Comparison of ENCODE assay signal across 10 cellular contexts in the genomic region with DNA sequence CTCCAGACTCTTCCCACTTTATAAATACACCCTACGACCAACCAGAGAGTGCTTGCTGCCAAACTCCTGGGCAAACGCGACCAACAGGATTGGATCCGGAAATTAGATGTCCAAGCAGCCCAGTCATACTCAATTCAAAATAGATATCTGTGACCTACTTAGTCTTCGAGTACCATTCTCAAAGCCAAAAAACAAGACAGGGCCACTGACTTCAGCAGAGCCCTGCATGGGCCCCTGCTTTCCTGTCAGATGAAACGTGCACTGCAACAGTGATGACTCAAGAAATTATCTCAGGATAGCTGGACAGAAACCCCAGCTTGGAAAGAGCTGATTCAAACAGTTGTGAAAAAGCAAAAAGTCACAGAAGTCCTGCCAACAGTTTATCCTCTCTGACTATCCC. TPM values are rescaled to one million over a fixed set of nuclear protein-coding genes. Genes with fewer than 3 reads are reported as not detected.
DNase-seq lines count a peak whose midpoint lies in the region; ATAC-seq and TF ChIP-seq lines count a peak whose summit lies in the region.
"Had no signal": no experiment of that assay in that cellular context is flagged by ENCODE, and none has a peak within 500 bp of the region (broad histone marks: within the 10 kb centered on the region; RNA-seq: fewer than 3 reads in every experiment).

No MANE protein-coding gene starts in this region.

- no TSS peak for BruUV-seq in PC-3 (replicated peaks; lab: Mats Ljungman, UMichigan)

- H3K4me3 Mint-ChIP-seq in CD4-positive, alpha-beta memory T cell, result peak overlapping the region in 7 of 8 donors; percentile 21 to 70 (median 58)
- H3K4me3 Mint-ChIP-seq in T-helper 2 cell treated with Interferon-gamma antibody and Interleukin-4, amounts not matched to agents 5 μg/mL and 100 μg/mL, for 36 hours, result peak overlapping the region; percentile 22
- H3K4me3 Mint-ChIP-seq: neural crest cell had no signal

- POLR2A ChIA-PET in CD4-positive, alpha-beta memory T cell (lab: Charles Lee; ENCODE audit: partially characterized antibody), result interaction anchor here (2.9 kb wide), 1 partner anchor 17 kb away, joined by 17 read pairs; a partner anchor contains a TSS
- POLR2A ChIA-PET in PC-3 (lab: Charles Lee; ENCODE audit: unreplicated experiment), result no interaction called here

- no peaks in the 10 kb centered on the region for H3K36me3 Mint-ChIP-seq in CD4-positive, alpha-beta memory T cell
- H3K36me3 Mint-ChIP-seq in T-helper 2 cell treated with Interferon-gamma antibody and Interleukin-4, amounts not matched to agents 5 μg/mL and 100 μg/mL, for 36 hours (ENCODE audit: low read depth), result peaks cover 22% of the 10 kb centered on the region

- H3K27me3 ChIP-seq in CD4-positive, alpha-beta memory T cell (ENCODE audit: insufficient read depth, low read length), result no peaks in the 10 kb centered on the region
- no peaks in the 10 kb centered on the region for H3K27me3 ChIP-seq in left ventricle myocardium inferior (ENCODE audit: low read depth)
- no peaks in the 10 kb centered on the region for H3K27me3 ChIP-seq in PC-3 (ENCODE audit: low read length)

- no peak overlapping the region for H3K4me2 ChIP-seq in PC-3 (ENCODE audit: low read length)

- H3K79me2 ChIP-seq in PC-3 (ENCODE audit: low read length), result no peaks in the 10 kb centered on the region

- H3K4me1 ChIP-seq in CD4-positive, alpha-beta memory T cell (ENCODE audit: insufficient read depth, low read length), result peaks cover 78% of the 10 kb centered on the region
- H3K4me1 ChIP-seq in left ventricle myocardium inferior (peaks cover 85% of the 10 kb centered on the region), PC-3 (ENCODE audit: insufficient read depth, low read length) (peaks cover 17% of the 10 kb centered on the region)

- no peaks in the 10 kb centered on the region for H3K9me2 ChIP-seq in PC-3 (replicated peaks; ENCODE audit: low read length)

- peak; percentile 17 for ATAC-seq in GM21723 (IDR thresholded peaks at IDR 0.05; ENCODE audit: unreplicated experiment)
- no peak for ATAC-seq in PC-3

- no peak overlapping the region for H3K9ac ChIP-seq in PC-3 (ENCODE audit: low read length)

- no peaks in the 10 kb centered on the region for H3K9me3 Mint-ChIP-seq in CD4-positive, alpha-beta memory T cell
- H3K9me3 Mint-ChIP-seq in T-helper 2 cell treated with Interferon-gamma antibody and Interleukin-4, amounts not matched to agents 5 μg/mL and 100 μg/mL, for 36 hours, result no peaks in the 10 kb centered on the region
- H3K9me3 Mint-ChIP-seq: neural crest cell had no signal

- peak overlapping the region; percentile 63 to 90 (median 83) for H3K27ac Mint-ChIP-seq in CD4-positive, alpha-beta memory T cell
- H3K27ac Mint-ChIP-seq in T-helper 2 cell treated with Interferon-gamma antibody and Interleukin-4, amounts not matched to agents 5 μg/mL and 100 μg/mL, for 36 hours, result peak overlapping the region; percentile 68

- TF ChIP-seq CTCF in left ventricle myocardium inferior (IDR thresholded peaks at IDR 0.05; ENCODE audit: borderline replicate concordance), result no peak
- TF ChIP-seq CTCF in PC-3 (conservative IDR thresholded peaks at IDR 0.05; ENCODE audit: low read depth, low read length), result no peak

- no peaks in the 10 kb centered on the region for H3K27me3 Mint-ChIP-seq in CD4-positive, alpha-beta memory T cell
- H3K27me3 Mint-ChIP-seq in T-helper 2 cell treated with Interferon-gamma antibody and Interleukin-4, amounts not matched to agents 5 μg/mL and 100 μg/mL, for 36 hours (ENCODE audit: low read depth), result no peaks in the 10 kb centered on the region

- peaks cover 55 to 91% (median 77%) of the 10 kb centered on the region in 4 donors for H3K4me1 Mint-ChIP-seq in CD4-positive, alpha-beta memory T cell
- H3K4me1 Mint-ChIP-seq in T-helper 2 cell treated with Interferon-gamma antibody and Interleukin-4, amounts not matched to agents 5 μg/mL and 100 μg/mL, for 36 hours (ENCODE audit: low read depth), result peaks cover 89% of the 10 kb centered on the region

- intact Hi-C loops in CD4-positive, alpha-beta memory T cell (cut with micrococcal nuclease), result no loop called here
- intact Hi-C loops in left ventricle myocardium inferior (cut with micrococcal nuclease), result no loop called here
- intact Hi-C loops in PC-3 (cut with micrococcal nuclease), result no loop called here

- DNase-seq in CD4-positive, alpha-beta memory T cell, result no peak
- no peak for DNase-seq in T-helper 2 cell treated with Interferon-gamma antibody and Interleukin-4, amounts not matched to agents 5 μg/mL and 100 μg/mL, for 36 hours (ENCODE audit: low spot score)
- DNase-seq in left ventricle myocardium inferior (no peak), PC-3 (no peak), mucosa of gallbladder (ENCODE audit: low spot score) (no peak), activated gamma-delta T cell (lab: John Stamatoyannopoulos, UW) (no peak), AML-193 (lab: John Stamatoyannopoulos, UW) (no peak)
- DNase-seq: NCI-H526 had no signal

- H3F3A ChIP-seq in PC-3 (ENCODE audit: low read length, unreplicated experiment), result no peaks in the 10 kb centered on the region

- no peak overlapping the region for H3K4me3 ChIP-seq in CD4-positive, alpha-beta memory T cell (ENCODE audit: low read length in 2 of 2)
- no peak overlapping the region for H3K4me3 ChIP-seq in left ventricle myocardium inferior
- H3K4me3 ChIP-seq in PC-3 (ENCODE audit: low read length), result no peak overlapping the region

- H3K36me3 ChIP-seq in CD4-positive, alpha-beta memory T cell (ENCODE audit: insufficient read depth, low read length), result no peaks in the 10 kb centered on the region
- H3K36me3 ChIP-seq in left ventricle myocardium inferior (no peaks in the 10 kb centered on the region), PC-3 (ENCODE audit: low read depth, low read length) (no peaks in the 10 kb centered on the region)

- CTCF ChIA-PET in CD4-positive, alpha-beta memory T cell (lab: Charles Lee; ENCODE audit: partially characterized antibody), result interaction anchor here (1.0 to 1.6 kb wide), 2 partner anchors 11 to 17 kb away, joined by 4 read pairs; no protein-coding TSS in a partner anchor
- CTCF ChIA-PET in PC-3 (lab: Charles Lee), result no interaction called here

- H3K27ac ChIP-seq in CD4-positive, alpha-beta memory T cell (ENCODE audit: low read depth, low read length), result no peak overlapping the region
- peak overlapping the region; percentile 54 for H3K27ac ChIP-seq in left ventricle myocardium inferior (replicated peaks)
- no peak overlapping the region for H3K27ac ChIP-seq in PC-3 (ENCODE audit: low read length)

- no peaks in the 10 kb centered on the region for H4K20me1 ChIP-seq in PC-3 (ENCODE audit: low read length)

- no peak overlapping the region for H2AFZ ChIP-seq in PC-3 (ENCODE audit: low read length)

- H3K9me3 ChIP-seq in CD4-positive, alpha-beta memory T cell (ENCODE audit: control insufficient read depth in 1 of 2, low read length in 2 of 2), result no peaks in the 10 kb centered on the region
- H3K9me3 ChIP-seq in left ventricle myocardium inferior (replicated peaks) (no peaks in the 10 kb centered on the region), PC-3 (ENCODE audit: low read length) (no peaks in the 10 kb centered on the region)

RNA-seq across cellular contexts. Expression of a gene that starts 17.6 kb away (rescaled TPM):
- 10 to 100 TPM; 14.5 to 14.7 TPM for total RNA-seq in CD4-positive, alpha-beta memory T cell
- 10 to 100 TPM; 13.1 to 16.2 TPM for polyA plus RNA-seq in CD4-positive, alpha-beta memory T cell
- total RNA-seq in left ventricle myocardium inferior (57.6 TPM), PC-3 (2014; rRNA removed) (23.0 and 34.2 TPM in 2 replicates), mucosa of gallbladder (62.4 TPM)
